In genomic region chr12:42090899-42091298, GRCh38 we compare ENCODE assay signal across 13 cellular contexts. TPM values are rescaled to one million over a fixed set of nuclear protein-coding genes. Genes with fewer than 3 reads are reported as not detected.
DNase-seq lines count a peak whose midpoint lies in the region; ATAC-seq and TF ChIP-seq lines count a peak whose summit lies in the region.
"Had no signal": no experiment of that assay in that cellular context is flagged by ENCODE, and none has a peak within 500 bp of the region (broad histone marks: within the 10 kb centered on the region; RNA-seq: fewer than 3 reads in every experiment).

No MANE protein-coding gene starts in this region.

- intact Hi-C loops in posterior vena cava (cut with DNase I): no loop called here
- intact Hi-C loops in head of caudate nucleus (cut with DNase I): no loop called here

- no peak overlapping the region for H3K4me3 ChIP-seq in AG10803 (ENCODE audit: low read length)
- H3K4me3 ChIP-seq: heart right ventricle, PC-9 had no signal

- TF ChIP-seq CTCF in AG10803 (conservative IDR thresholded peaks at IDR 0.05; ENCODE audit: low read length): no peak

- DNase-seq in AG10803 (ENCODE audit: low read depth): peak; percentile 70
- DNase-seq in LHCN-M2 (ENCODE audit: low read depth): peak; percentile 68
- peak; percentile 71 for DNase-seq in dermis blood vessel endothelial cell
- peak; percentile 18 for DNase-seq in left kidney (ENCODE audit: low read depth, low spot score)
- no peak for DNase-seq in RPMI8226
- no peak for DNase-seq in posterior vena cava (ENCODE audit: low spot score)
- DNase-seq in head of caudate nucleus: no peak
- DNase-seq: heart right ventricle; PC-9; stimulated activated CD4-positive, alpha-beta T cell treated with anti-CD3 and anti-CD28 coated beads, Interleukin-2, amount 100 ng/mL, for 48 hours; stimulated activated naive CD8-positive, alpha-beta T cell treated with anti-CD3 and anti-CD28 coated beads, Interleukin-15, Interleukin-2, amounts not matched to agents 100 U/mL and 50 U/mL, for 24 hours had no signal

- ATAC-seq in activated CD4-positive, CD25-positive, alpha-beta regulatory T cell treated with anti-CD3 and anti-CD28 coated beads, Interleukin-2, amount 50 U/mL, for 24 hours: no peak
- ATAC-seq: activated naive CD4-positive, alpha-beta T cell treated with anti-CD3 and anti-CD28 coated beads, Interleukin-2, amount 50 U/mL, for 72 hours; stimulated activated naive CD8-positive, alpha-beta T cell treated with anti-CD3 and anti-CD28 coated beads, Interleukin-15, Interleukin-2, amounts not matched to agents 100 U/mL and 50 U/mL, for 24 hours had no signal

RNA-seq across cellular contexts. Expression of gene GXYLT1, which starts 53.8 kb away (rescaled TPM):
- total RNA-seq in LHCN-M2 (2014; rRNA removed) (19.2 and 19.8 TPM in 2 replicates), dermis blood vessel endothelial cell (25.2 and 44.2 TPM in 2 replicates), posterior vena cava (10 to 100 TPM in 1 of 2 donors, 1 to 10 TPM in 1; 9.4 to 13.7 TPM)
- polyA plus RNA-seq in LHCN-M2 (2012): 4.5 TPM

Comparison
In these comparisons a context has a peak if more than half of its experiments do, and no peak if none do; other contexts are left out.
1. DNase-seq: peak in AG10803 (single experiment), LHCN-M2 (single experiment), dermis blood vessel endothelial cell (single experiment) and left kidney (single experiment); none in RPMI8226 (single experiment), posterior vena cava (single experiment) and head of caudate nucleus (0 of 42).